In genomic region chr3:161770532-161771386, GRCh38 we compare ENCODE assay signal across 10 cellular contexts.
A peak's percentile ranks its signal among the peaks of the same experiment; 100 is the strongest.
DNase-seq lines count a peak whose midpoint lies in the region; ATAC-seq lines count a peak whose summit lies in the region.
"Had no signal": no experiment of that assay in that cellular context is flagged by ENCODE, and none has a peak within 500 bp of the region (broad histone marks: within the 10 kb centered on the region; RNA-seq: fewer than 3 reads in every experiment).

No MANE protein-coding gene starts in this region.

- no peak for DNase-seq in activated T-cell treated with anti-CD3 and anti-CD28 coated beads, Interleukin-2, amount 50 U/mL, for 4 hours
- DNase-seq in activated T-cell treated with anti-CD3 and anti-CD28 coated beads, Interleukin-2, amount 50 U/mL, for 24 hours = no peak
- DNase-seq in NCI-H1105 treated with DMSO at 0.1 percent for 48 hours (lab: John Stamatoyannopoulos, UW) (peak; percentile 14), DMS79 (lab: John Stamatoyannopoulos, UW) (no peak), NCI-H1694 treated with DMSO at 0.1 percent for 48 hours (lab: John Stamatoyannopoulos, UW) (no peak), G401 (ENCODE audit: low spot score) (no peak)
- DNase-seq: NCI-H1417 treated with DMSO at 0.1 percent for 48 hours had no signal

- no peaks in the 10 kb centered on the region for H3K27me3 Mint-ChIP-seq in activated T-cell treated with anti-CD3 and anti-CD28 coated beads, Interleukin-2, amount 50 U/mL, for 4 hours (ENCODE audit: low read depth)
- no peaks in the 10 kb centered on the region for H3K27me3 Mint-ChIP-seq in activated T-cell treated with anti-CD3 and anti-CD28 coated beads, Interleukin-2, amount 50 U/mL, for 24 hours
- no peaks in the 10 kb centered on the region for H3K27me3 Mint-ChIP-seq in stimulated activated naive CD8-positive, alpha-beta T cell treated with anti-CD3 and anti-CD28 coated beads, Interleukin-15, Interleukin-2, amounts not matched to agents 100 ng/mL and 50 ng/mL, for 24 hours
- H3K27me3 Mint-ChIP-seq: B cell had no signal

- no peaks in the 10 kb centered on the region for H3K36me3 Mint-ChIP-seq in activated T-cell treated with anti-CD3 and anti-CD28 coated beads, Interleukin-2, amount 50 U/mL, for 4 hours (ENCODE audit: insufficient read depth)
- H3K36me3 Mint-ChIP-seq in activated T-cell treated with anti-CD3 and anti-CD28 coated beads, Interleukin-2, amount 50 U/mL, for 24 hours (ENCODE audit: low read depth) = no peaks in the 10 kb centered on the region
- H3K36me3 Mint-ChIP-seq in stimulated activated naive CD8-positive, alpha-beta T cell treated with anti-CD3 and anti-CD28 coated beads, Interleukin-15, Interleukin-2, amounts not matched to agents 100 ng/mL and 50 ng/mL, for 24 hours (ENCODE audit: low read depth) = no peaks in the 10 kb centered on the region

- no peaks in the 10 kb centered on the region for H3K9me3 Mint-ChIP-seq in activated T-cell treated with anti-CD3 and anti-CD28 coated beads, Interleukin-2, amount 50 U/mL, for 4 hours
- no peaks in the 10 kb centered on the region for H3K9me3 Mint-ChIP-seq in activated T-cell treated with anti-CD3 and anti-CD28 coated beads, Interleukin-2, amount 50 U/mL, for 24 hours
- H3K9me3 Mint-ChIP-seq in stimulated activated naive CD8-positive, alpha-beta T cell treated with anti-CD3 and anti-CD28 coated beads, Interleukin-15, Interleukin-2, amounts not matched to agents 100 ng/mL and 50 ng/mL, for 24 hours = peaks cover 3% of the 10 kb centered on the region

- in situ Hi-C loops in G401 (cut with HindIII; ENCODE audit: low sequenced_read_pairs) = no loop called here

- no peak overlapping the region for H3K4me3 Mint-ChIP-seq in activated T-cell treated with anti-CD3 and anti-CD28 coated beads, Interleukin-2, amount 50 U/mL, for 4 hours
- H3K4me3 Mint-ChIP-seq in activated T-cell treated with anti-CD3 and anti-CD28 coated beads, Interleukin-2, amount 50 U/mL, for 24 hours = no peak overlapping the region
- no peak overlapping the region for H3K4me3 Mint-ChIP-seq in stimulated activated naive CD8-positive, alpha-beta T cell treated with anti-CD3 and anti-CD28 coated beads, Interleukin-15, Interleukin-2, amounts not matched to agents 100 ng/mL and 50 ng/mL, for 24 hours
- H3K4me3 Mint-ChIP-seq: B cell had no signal

- no peaks in the 10 kb centered on the region for H3K4me1 Mint-ChIP-seq in activated T-cell treated with anti-CD3 and anti-CD28 coated beads, Interleukin-2, amount 50 U/mL, for 4 hours (ENCODE audit: low read depth)
- peaks cover 9% of the 10 kb centered on the region for H3K4me1 Mint-ChIP-seq in activated T-cell treated with anti-CD3 and anti-CD28 coated beads, Interleukin-2, amount 50 U/mL, for 24 hours (ENCODE audit: low read depth)
- H3K4me1 Mint-ChIP-seq in stimulated activated naive CD8-positive, alpha-beta T cell treated with anti-CD3 and anti-CD28 coated beads, Interleukin-15, Interleukin-2, amounts not matched to agents 100 ng/mL and 50 ng/mL, for 24 hours (ENCODE audit: low read depth) = peaks cover 15% of the 10 kb centered on the region
- H3K4me1 Mint-ChIP-seq: B cell had no signal

- peak; percentile 30 to 32 for ATAC-seq in activated T-cell treated with anti-CD3 and anti-CD28 coated beads, Interleukin-2, amount 50 U/mL, for 4 hours
- peak; percentile 91 for ATAC-seq in HG02852 (IDR thresholded peaks at IDR 0.05; ENCODE audit: unreplicated experiment)

- no peak overlapping the region for H3K27ac Mint-ChIP-seq in activated T-cell treated with anti-CD3 and anti-CD28 coated beads, Interleukin-2, amount 50 U/mL, for 24 hours
- peak overlapping the region; percentile 34 for H3K27ac Mint-ChIP-seq in stimulated activated naive CD8-positive, alpha-beta T cell treated with anti-CD3 and anti-CD28 coated beads, Interleukin-15, Interleukin-2, amounts not matched to agents 100 ng/mL and 50 ng/mL, for 24 hours
- H3K27ac Mint-ChIP-seq: B cell had no signal
